In the genomic region with DNA sequence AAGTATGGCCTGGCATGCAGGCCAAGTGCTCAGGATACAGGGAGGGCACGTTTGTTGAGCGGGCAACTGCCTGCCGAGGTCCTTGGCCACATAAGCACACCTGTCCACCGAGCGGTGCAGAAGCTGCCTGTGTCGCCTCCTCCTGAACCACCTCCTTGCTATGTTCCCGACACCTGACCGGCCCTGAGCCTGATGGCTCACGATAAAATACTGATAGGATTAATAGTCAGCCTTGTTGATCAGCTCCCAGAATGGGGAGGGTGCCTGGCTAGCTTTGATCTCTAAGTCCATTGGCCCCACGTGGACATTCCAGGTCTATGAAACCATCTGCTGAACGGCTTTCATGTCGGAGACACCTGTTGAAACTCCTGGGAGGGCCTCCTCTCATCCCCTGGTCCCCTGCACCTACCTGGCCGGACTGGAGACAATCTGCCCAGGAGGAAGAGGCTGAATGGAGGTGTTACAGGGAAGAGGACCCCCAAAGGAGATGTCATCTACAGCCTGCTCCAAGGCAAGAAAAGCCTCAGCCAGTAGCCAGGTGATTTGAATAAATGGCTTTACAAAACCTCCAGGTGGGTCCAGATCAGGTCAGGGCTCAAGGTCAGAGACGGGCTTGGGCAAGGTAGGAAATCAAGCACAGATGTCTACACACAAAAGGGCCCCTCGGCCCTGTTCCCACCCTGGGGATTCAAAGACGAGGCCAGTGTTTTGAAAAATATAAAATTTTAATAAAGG, we compare ENCODE assay signal across 21 cellular contexts.
"Had no signal": no experiment of that assay in that cellular context is flagged by ENCODE, and none has a peak within 500 bp of the region (broad histone marks: within the 10 kb centered on the region; RNA-seq: fewer than 3 reads in every experiment).

No MANE protein-coding gene starts in this region.

- H3K27ac ChIP-seq: dorsolateral prefrontal cortex, epithelial cell of prostate, foreskin keratinocyte, hepatocyte, lower lobe of right lung, stomach, WERI-Rb-1 had no signal

- H3K9me3 ChIP-seq: lower lobe of right lung, stomach had no signal

- ATAC-seq: foreskin keratinocyte, left cardiac atrium, lower lobe of right lung had no signal

- H3K4me3 ChIP-seq: dorsolateral prefrontal cortex, hepatocyte, lower lobe of right lung, stomach had no signal

- H3K27ac Mint-ChIP-seq: progenitor cell of endocrine pancreas had no signal

- H3K27me3 Mint-ChIP-seq: activated naive CD8-positive, alpha-beta T cell; progenitor cell of endocrine pancreas; type B pancreatic cell had no signal

- H3K4me3 Mint-ChIP-seq: activated naive CD8-positive, alpha-beta T cell; nephron progenitor cell; type B pancreatic cell had no signal

- DNase-seq: activated CD4-positive, alpha-beta T cell treated with anti-CD3 and anti-CD28 coated beads for 1 hour; activated CD8-positive, alpha-beta memory T cell treated with anti-CD3 and anti-CD28 coated beads for 24 hours; activated CD8-positive, alpha-beta memory T cell treated with anti-CD3 and anti-CD28 coated beads, Interleukin-2, amount 50 U/mL, for 48 hours; amniotic stem cell; caudate nucleus; dorsolateral prefrontal cortex; foreskin keratinocyte; left cardiac atrium; lower lobe of right lung; nephron progenitor cell; occipital lobe; stimulated activated CD4-positive, alpha-beta T cell treated with anti-CD3 and anti-CD28 coated beads, Interleukin-15, amount 100 ng/mL, for 24 hours; stimulated activated CD4-positive, alpha-beta T cell treated with anti-CD3 and anti-CD28 coated beads, Interleukin-2, amount 100 ng/mL, for 48 hours; stomach; T-helper 2 cell; WERI-Rb-1 had no signal

- H3K27me3 ChIP-seq: dorsolateral prefrontal cortex, foreskin keratinocyte, hepatocyte, stomach had no signal

- H3K9me3 Mint-ChIP-seq: nephron progenitor cell had no signal

- H3K4me1 ChIP-seq: foreskin keratinocyte had no signal
